Comparison of ENCODE assay signal across 1 cellular context in the genomic region with DNA sequence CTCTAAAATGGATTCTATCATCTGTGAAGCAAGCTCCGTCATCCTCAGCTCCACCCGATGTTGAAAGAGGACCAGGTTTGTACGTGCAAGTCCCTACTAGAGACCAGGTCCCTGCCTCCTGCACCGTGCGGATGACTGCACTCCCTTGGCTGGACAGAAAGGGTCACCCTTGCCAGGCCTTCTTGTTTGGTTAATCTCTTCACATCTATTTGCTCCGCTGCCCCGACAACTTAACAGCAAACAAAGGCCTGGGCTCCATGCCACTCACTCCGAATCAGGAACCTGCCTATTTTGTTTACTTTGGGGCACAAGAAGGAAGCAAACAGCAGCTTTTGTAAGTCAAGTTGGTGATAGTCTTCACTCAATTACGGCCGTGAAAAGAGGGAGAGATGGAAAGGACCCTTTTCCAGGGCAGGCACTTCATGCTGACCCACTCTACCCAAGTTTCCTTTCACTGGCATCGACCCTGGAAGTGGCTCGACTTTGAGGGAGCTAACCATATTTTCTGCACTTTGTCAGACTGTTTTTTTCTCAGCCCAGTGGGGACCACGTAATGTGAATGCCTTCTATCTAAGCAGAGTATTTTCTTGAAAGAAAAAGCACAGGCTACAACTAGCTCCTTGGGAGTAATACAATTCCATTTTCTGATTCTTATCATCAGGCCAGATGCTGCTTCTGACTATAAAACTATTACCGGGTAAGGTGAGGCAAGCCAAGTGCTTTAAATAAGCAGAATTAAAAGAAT.
TF ChIP-seq lines count a peak whose summit lies in the region.

No MANE protein-coding gene starts in this region.

TF ChIP-seq in HepG2, 621 proteins besides CTCF, POLR2A, EP300 and RAD21 (continued from another document and continues in another):
- TF ChIP-seq, protein P1, sequence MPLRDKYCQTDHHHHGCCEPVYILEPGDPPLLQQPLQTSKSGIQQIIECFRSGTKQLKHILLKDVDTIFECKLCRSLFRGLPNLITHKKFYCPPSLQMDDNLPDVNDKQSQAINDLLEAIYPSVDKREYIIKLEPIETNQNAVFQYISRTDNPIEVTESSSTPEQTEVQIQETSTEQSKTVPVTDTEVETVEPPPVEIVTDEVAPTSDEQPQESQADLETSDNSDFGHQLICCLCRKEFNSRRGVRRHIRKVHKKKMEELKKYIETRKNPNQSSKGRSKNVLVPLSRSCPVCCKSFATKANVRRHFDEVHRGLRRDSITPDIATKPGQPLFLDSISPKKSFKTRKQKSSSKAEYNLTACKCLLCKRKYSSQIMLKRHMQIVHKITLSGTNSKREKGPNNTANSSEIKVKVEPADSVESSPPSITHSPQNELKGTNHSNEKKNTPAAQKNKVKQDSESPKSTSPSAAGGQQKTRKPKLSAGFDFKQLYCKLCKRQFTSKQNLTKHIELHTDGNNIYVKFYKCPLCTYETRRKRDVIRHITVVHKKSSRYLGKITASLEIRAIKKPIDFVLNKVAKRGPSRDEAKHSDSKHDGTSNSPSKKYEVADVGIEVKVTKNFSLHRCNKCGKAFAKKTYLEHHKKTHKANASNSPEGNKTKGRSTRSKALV (CRISPR knock-in tag; IDR thresholded peaks at IDR 0.05) = no peak
- TF ChIP-seq, protein P2, sequence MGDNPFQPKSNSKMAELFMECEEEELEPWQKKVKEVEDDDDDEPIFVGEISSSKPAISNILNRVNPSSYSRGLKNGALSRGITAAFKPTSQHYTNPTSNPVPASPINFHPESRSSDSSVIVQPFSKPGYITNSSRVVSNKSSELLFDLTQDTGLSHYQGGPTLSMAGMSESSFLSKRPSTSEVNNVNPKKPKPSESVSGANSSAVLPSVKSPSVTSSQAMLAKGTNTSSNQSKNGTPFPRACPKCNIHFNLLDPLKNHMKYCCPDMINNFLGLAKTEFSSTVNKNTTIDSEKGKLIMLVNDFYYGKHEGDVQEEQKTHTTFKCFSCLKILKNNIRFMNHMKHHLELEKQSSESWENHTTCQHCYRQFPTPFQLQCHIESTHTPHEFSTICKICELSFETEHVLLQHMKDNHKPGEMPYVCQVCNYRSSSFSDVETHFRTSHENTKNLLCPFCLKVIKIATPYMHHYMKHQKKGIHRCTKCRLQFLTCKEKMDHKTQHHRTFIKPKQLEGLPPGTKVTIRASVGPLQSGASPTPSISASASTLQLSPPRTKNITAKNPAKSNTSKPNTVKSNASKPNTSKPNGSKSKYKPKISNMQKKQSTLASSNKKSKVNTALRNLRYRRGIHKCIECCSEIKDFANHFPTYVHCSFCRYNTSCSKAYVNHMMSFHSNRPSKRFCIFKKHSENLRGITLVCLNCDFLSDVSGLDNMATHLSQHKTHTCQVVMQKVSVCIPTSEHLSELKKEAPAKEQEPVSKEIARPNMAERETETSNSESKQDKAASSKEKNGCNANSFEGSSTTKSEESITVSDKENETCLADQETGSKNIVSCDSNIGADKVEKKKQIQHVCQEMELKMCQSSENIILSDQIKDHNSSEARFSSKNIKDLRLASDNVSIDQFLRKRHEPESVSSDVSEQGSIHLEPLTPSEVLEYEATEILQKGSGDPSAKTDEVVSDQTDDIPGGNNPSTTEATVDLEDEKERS (CRISPR knock-in tag; IDR thresholded peaks at IDR 0.05) = peak; percentile 48; the same call in 1 of the 2 replicates
- TF ChIP-seq YEATS4 (CRISPR knock-in tag; IDR thresholded peaks at IDR 0.05; ENCODE audit: borderline replicate concordance) (no peak), ATF4 (CRISPR knock-in tag; IDR thresholded peaks at IDR 0.05) (no peak), RBM22 (optimal IDR thresholded peaks at IDR 0.05; ENCODE audit: low read length) (peak; percentile 72), CREBL2 (CRISPR knock-in tag; IDR thresholded peaks at IDR 0.05; ENCODE audit: borderline replicate concordance) (no peak), CBFB (CRISPR knock-in tag; IDR thresholded peaks at IDR 0.05) (no peak), SETDB1 (CRISPR knock-in tag; IDR thresholded peaks at IDR 0.05; ENCODE audit: borderline replicate concordance) (no peak), MTF2 (CRISPR knock-in tag; IDR thresholded peaks at IDR 0.05; ENCODE audit: borderline replicate concordance) (no peak), EHMT2 (IDR thresholded peaks at IDR 0.05; ENCODE audit: borderline replicate concordance, low read depth, low read length) (no peak), SRSF4 (IDR thresholded peaks at IDR 0.05; ENCODE audit: low read depth, low read length, poor library complexity, severe bottlenecking) (no peak), ZNF746 (CRISPR knock-in tag; IDR thresholded peaks at IDR 0.05) (no peak), ZNF784 (CRISPR knock-in tag; IDR thresholded peaks at IDR 0.05; ENCODE audit: borderline replicate concordance) (no peak), ZNF652 (CRISPR knock-in tag; IDR thresholded peaks at IDR 0.05; ENCODE audit: borderline replicate concordance, low read depth) (no peak), PHF8 (CRISPR knock-in tag; IDR thresholded peaks at IDR 0.05) (no peak), TCF7 (IDR thresholded peaks at IDR 0.05; ENCODE audit: low read depth) (no peak), ZNF556 (CRISPR knock-in tag; IDR thresholded peaks at IDR 0.05; ENCODE audit: borderline replicate concordance) (no peak), ZNF354B (CRISPR knock-in tag; IDR thresholded peaks at IDR 0.05) (no peak), ZBTB1 (CRISPR knock-in tag; IDR thresholded peaks at IDR 0.05; ENCODE audit: borderline replicate concordance) (no peak), HMGA1 (CRISPR knock-in tag; conservative IDR thresholded peaks at IDR 0.05) (no peak), KDM1A (CRISPR knock-in tag; IDR thresholded peaks at IDR 0.05) (no peak), DPF2 (CRISPR knock-in tag; IDR thresholded peaks at IDR 0.05; ENCODE audit: borderline replicate concordance, low read depth) (no peak), HOXA3 (CRISPR knock-in tag; IDR thresholded peaks at IDR 0.05) (peak; percentile 36; the same call in 1 of the 2 replicates), RARA (CRISPR knock-in tag; IDR thresholded peaks at IDR 0.05) (peak; percentile 42; the same call in 1 of the 2 replicates), NCOA1 (CRISPR knock-in tag; IDR thresholded peaks at IDR 0.05) (no peak), NPAS2 (CRISPR knock-in tag; IDR thresholded peaks at IDR 0.05; ENCODE audit: borderline replicate concordance) (no peak), SOX13 (IDR thresholded peaks at IDR 0.05) (no peak), SOX13 (CRISPR knock-in tag; conservative IDR thresholded peaks at IDR 0.05 in 1 of 2, IDR thresholded peaks at IDR 0.05 in 1 of 2) (peak in 1 of 2 experiments; percentile 80; a peak in 2 of 4 replicates), JUND (CRISPR knock-in tag; IDR thresholded peaks at IDR 0.05) (no peak), TBX3 (IDR thresholded peaks at IDR 0.05; ENCODE audit: borderline replicate concordance) (no peak), ZNF256 (CRISPR knock-in tag; conservative IDR thresholded peaks at IDR 0.05) (no peak), SNAPC2 (CRISPR knock-in tag; IDR thresholded peaks at IDR 0.05) (no peak), ZNF3 (CRISPR knock-in tag; IDR thresholded peaks at IDR 0.05) (no peak), ZNF530 (CRISPR knock-in tag; IDR thresholded peaks at IDR 0.05; ENCODE audit: low read depth) (no peak), ZNF331 (CRISPR knock-in tag; IDR thresholded peaks at IDR 0.05) (peak; percentile 62; the same call in 1 of the 2 replicates), ELK4 (CRISPR knock-in tag; IDR thresholded peaks at IDR 0.05; ENCODE audit: borderline replicate concordance) (no peak), MTA1 (CRISPR knock-in tag; IDR thresholded peaks at IDR 0.05; ENCODE audit: borderline replicate concordance) (no peak), ZNF687 (CRISPR knock-in tag; IDR thresholded peaks at IDR 0.05) (peak; percentile 17; the same call in 1 of the 2 replicates), ZNF572 (CRISPR knock-in tag; IDR thresholded peaks at IDR 0.05) (no peak), ZMYM3 (CRISPR knock-in tag; IDR thresholded peaks at IDR 0.05) (0 out of 2 replicates have a peak, but pooled peaks have one; percentile 31), FOXA3 (CRISPR knock-in tag; IDR thresholded peaks at IDR 0.05) (peak; percentile 80)
- TF ChIP-seq, protein P3, sequence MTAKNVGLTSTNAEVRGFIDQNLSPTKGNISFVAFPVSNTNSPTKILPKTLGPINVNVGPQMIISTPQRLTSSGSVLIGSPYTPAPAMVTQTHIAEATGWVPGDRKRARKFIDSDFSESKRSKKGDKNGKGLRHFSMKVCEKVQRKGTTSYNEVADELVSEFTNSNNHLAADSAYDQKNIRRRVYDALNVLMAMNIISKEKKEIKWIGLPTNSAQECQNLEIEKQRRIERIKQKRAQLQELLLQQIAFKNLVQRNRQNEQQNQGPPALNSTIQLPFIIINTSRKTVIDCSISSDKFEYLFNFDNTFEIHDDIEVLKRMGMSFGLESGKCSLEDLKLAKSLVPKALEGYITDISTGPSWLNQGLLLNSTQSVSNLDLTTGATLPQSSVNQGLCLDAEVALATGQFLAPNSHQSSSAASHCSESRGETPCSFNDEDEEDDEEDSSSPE (CRISPR knock-in tag; IDR thresholded peaks at IDR 0.05) = no peak
- TF ChIP-seq, protein P4, sequence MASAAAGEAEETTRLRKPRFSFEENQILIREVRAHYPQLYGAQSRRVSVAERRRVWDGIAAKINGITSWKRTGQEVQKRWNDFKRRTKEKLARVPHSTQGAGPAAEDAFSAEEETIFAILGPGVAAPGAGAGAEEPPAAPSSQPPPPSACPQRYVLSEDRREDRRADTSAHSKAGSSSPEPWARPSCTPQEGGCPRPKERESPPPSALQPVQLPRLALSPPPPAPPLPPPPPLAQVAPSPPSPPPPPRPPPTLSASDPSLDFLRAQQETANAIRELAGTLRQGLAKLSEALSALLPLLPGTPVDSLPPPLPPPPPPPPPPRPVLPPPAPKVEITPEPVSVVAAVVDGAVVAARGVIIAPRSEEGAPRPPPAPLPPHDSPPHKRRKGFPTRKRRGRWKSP (CRISPR knock-in tag; IDR thresholded peaks at IDR 0.05) = no peak
- TF ChIP-seq, protein P5, sequence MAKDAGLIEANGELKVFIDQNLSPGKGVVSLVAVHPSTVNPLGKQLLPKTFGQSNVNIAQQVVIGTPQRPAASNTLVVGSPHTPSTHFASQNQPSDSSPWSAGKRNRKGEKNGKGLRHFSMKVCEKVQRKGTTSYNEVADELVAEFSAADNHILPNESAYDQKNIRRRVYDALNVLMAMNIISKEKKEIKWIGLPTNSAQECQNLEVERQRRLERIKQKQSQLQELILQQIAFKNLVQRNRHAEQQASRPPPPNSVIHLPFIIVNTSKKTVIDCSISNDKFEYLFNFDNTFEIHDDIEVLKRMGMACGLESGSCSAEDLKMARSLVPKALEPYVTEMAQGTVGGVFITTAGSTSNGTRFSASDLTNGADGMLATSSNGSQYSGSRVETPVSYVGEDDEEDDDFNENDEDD (CRISPR knock-in tag; IDR thresholded peaks at IDR 0.05; ENCODE audit: borderline replicate concordance) = no peak
